Comparison of ENCODE assay signal across 8 cellular contexts in the genomic region with DNA sequence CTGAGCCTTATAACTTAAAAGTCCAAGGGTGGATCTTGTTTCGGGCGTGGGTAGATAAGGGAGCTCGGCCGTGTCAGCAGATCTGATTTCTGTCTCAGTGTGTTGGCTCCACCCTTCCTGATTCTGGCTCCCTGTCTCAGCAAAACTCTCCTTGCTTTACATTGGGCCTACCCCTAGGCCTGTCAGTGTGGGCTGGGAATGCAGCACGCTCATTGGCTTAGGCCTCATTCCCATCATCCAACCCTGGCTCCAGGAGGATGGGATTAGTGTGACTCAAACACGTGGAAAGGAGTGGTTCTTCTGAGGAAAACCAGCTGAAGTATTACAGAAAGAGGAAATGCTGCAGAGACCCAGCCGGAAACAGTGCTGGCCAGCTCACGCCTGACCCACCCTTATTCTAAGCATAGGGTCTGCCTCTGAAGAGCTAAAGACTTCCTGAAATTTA. TPM values are rescaled to one million over a fixed set of nuclear protein-coding genes. Genes with fewer than 3 reads are reported as not detected.
A peak's percentile ranks its signal among the peaks of the same experiment; 100 is the strongest.
DNase-seq lines count a peak whose midpoint lies in the region; ATAC-seq and TF ChIP-seq lines count a peak whose summit lies in the region.

No MANE protein-coding gene starts in this region.

- ATAC-seq in HG03064 (IDR thresholded peaks at IDR 0.05; ENCODE audit: low read depth, unreplicated experiment) (peak; percentile 67), RWPE2 (ENCODE audit: low read depth) (peak; percentile 58), memory B cell (ENCODE audit: low read depth) (peak; percentile 82)

- no peak for TF ChIP-seq CTCF in breast epithelium (IDR thresholded peaks at IDR 0.05)
- no peak for TF ChIP-seq CTCF in MCF 10A (IDR thresholded peaks at IDR 0.05; ENCODE audit: unreplicated experiment)
- TF ChIP-seq CTCF in RWPE2 (IDR thresholded peaks at IDR 0.05; ENCODE audit: poor library complexity, severe bottlenecking) = no peak
- TF ChIP-seq CTCF in endodermal cell (conservative IDR thresholded peaks at IDR 0.05) = no peak

- H3K4me3 Mint-ChIP-seq in MCF 10A (ENCODE audit: unreplicated experiment) = no peak overlapping the region
- no peak overlapping the region for H3K4me3 Mint-ChIP-seq in endodermal cell
- H3K4me3 Mint-ChIP-seq in memory B cell = peak overlapping the region; percentile 57

- H3K9me3 ChIP-seq in breast epithelium (no peaks in the 10 kb centered on the region), RWPE2 (ENCODE audit: severe bottlenecking) (no peaks in the 10 kb centered on the region), endodermal cell (ENCODE audit: control insufficient read depth, low read length) (no peaks in the 10 kb centered on the region)

- H3K36me3 ChIP-seq in breast epithelium (no peaks in the 10 kb centered on the region), RWPE2 (ENCODE audit: low read depth) (no peaks in the 10 kb centered on the region), endodermal cell (ENCODE audit: control insufficient read depth, insufficient read depth, low read length) (no peaks in the 10 kb centered on the region), urinary bladder (ENCODE audit: insufficient read depth) (no peaks in the 10 kb centered on the region)

- H3K36me3 Mint-ChIP-seq in MCF 10A (ENCODE audit: insufficient read depth, unreplicated experiment) (no peaks in the 10 kb centered on the region), endodermal cell (ENCODE audit: low read depth) (no peaks in the 10 kb centered on the region), memory B cell (no peaks in the 10 kb centered on the region)

- intact Hi-C loops in breast epithelium (cut with DNase I; ENCODE audit: low total_unique reads) = no loop called here
- intact Hi-C loops in MCF 10A (cut with micrococcal nuclease) = no loop called here

- no peaks in the 10 kb centered on the region for H3K27me3 ChIP-seq in breast epithelium
- H3K27me3 ChIP-seq in RWPE2 (ENCODE audit: insufficient read depth, poor library complexity, severe bottlenecking) = no peaks in the 10 kb centered on the region
- H3K27me3 ChIP-seq in endodermal cell (ENCODE audit: control insufficient read depth, insufficient read depth, low read length, poor library complexity, severe bottlenecking) = no peaks in the 10 kb centered on the region

- 78 to 85% methylated on average over 4 to 8 of the region's 8 CpGs for WGBS in endodermal cell (ENCODE audit: insufficient coverage in 1 of 2, insufficient read length in 1 of 2), 2 experiments
- 7% methylated on average over 8 of the region's 8 CpGs for WGBS in urinary bladder

- H3K4me3 ChIP-seq in breast epithelium (peak overlapping the region; percentile 29 to 52 (median 43)), RWPE2 (ENCODE audit: severe bottlenecking) (no peak overlapping the region), endodermal cell (ENCODE audit: low read length) (no peak overlapping the region), urinary bladder (ENCODE audit: low read depth, low read length) (peak overlapping the region; percentile 32)

- POLR2A ChIA-PET in MCF 10A (lab: Yijun Ruan, JAX) = interaction anchor here (1.4 kb wide), 1 partner anchor 12 kb away, joined by 3 read pairs; no protein-coding TSS in a partner anchor

- no peak overlapping the region for H3K9ac ChIP-seq in endodermal cell (ENCODE audit: extremely low read depth, low read length, poor library complexity, severe bottlenecking)

- H3K4me1 Mint-ChIP-seq in MCF 10A (ENCODE audit: insufficient read depth, unreplicated experiment) (no peaks in the 10 kb centered on the region), endodermal cell (no peaks in the 10 kb centered on the region), memory B cell (peaks cover 33% of the 10 kb centered on the region)

- no peaks in the 10 kb centered on the region for H3K27me3 Mint-ChIP-seq in MCF 10A (ENCODE audit: insufficient read depth, unreplicated experiment)
- no peaks in the 10 kb centered on the region for H3K27me3 Mint-ChIP-seq in endodermal cell (ENCODE audit: insufficient read depth)
- H3K27me3 Mint-ChIP-seq in memory B cell = no peaks in the 10 kb centered on the region

- no TSS peak for BruUV-seq in MCF 10A (replicated peaks; lab: Mats Ljungman, UMichigan)

- H3K4me1 ChIP-seq in breast epithelium (no peaks in the 10 kb centered on the region), RWPE2 (ENCODE audit: insufficient read depth, poor library complexity, severe bottlenecking) (no peaks in the 10 kb centered on the region), endodermal cell (ENCODE audit: control insufficient read depth, insufficient read depth, low read length) (peaks cover 2% of the 10 kb centered on the region), urinary bladder (ENCODE audit: insufficient read depth) (peaks cover 1% of the 10 kb centered on the region)

- H3K27ac Mint-ChIP-seq in MCF 10A (ENCODE audit: low read depth, unreplicated experiment) (no peak overlapping the region), endodermal cell (no peak overlapping the region), memory B cell (peak overlapping the region; percentile 97)

- CTCF ChIA-PET in MCF 10A (lab: Yijun Ruan, JAX) = interaction anchor here (0.6 to 1.1 kb wide), 5 partner anchors 8 to 517 kb away, joined by 3 to 6 read pairs (median 3); no protein-coding TSS in a partner anchor

- DNase-seq in breast epithelium (ENCODE audit: low spot score in 2 of 2) (peak in 1 of 2 donors; percentile 64), MCF 10A (ENCODE audit: unreplicated experiment) (no peak), RWPE2 (ENCODE audit: low spot score) (no peak), endodermal cell (peak; percentile 75), memory B cell (ENCODE audit: low spot score in 2 of 2) (peak in 1 of 2 donors; percentile 28), NCI-H446 (lab: John Stamatoyannopoulos, UW) (no peak)

- H3K9me3 Mint-ChIP-seq in MCF 10A (ENCODE audit: unreplicated experiment) (no peaks in the 10 kb centered on the region), endodermal cell (no peaks in the 10 kb centered on the region), memory B cell (no peaks in the 10 kb centered on the region)

- no peak for TF ChIP-seq POLR2A in breast epithelium (IDR thresholded peaks at IDR 0.05)

- H3K27ac ChIP-seq in breast epithelium (peak overlapping the region; percentile 73 to 77), RWPE2 (ENCODE audit: poor library complexity, severe bottlenecking) (no peak overlapping the region), endodermal cell (ENCODE audit: low read depth, low read length) (no peak overlapping the region), urinary bladder (ENCODE audit: low read depth) (peak overlapping the region; percentile 75)

RNA-seq across cellular contexts. Expression of a gene that starts 59.9 kb away (rescaled TPM):
- total RNA-seq in breast epithelium (100 to 1,000 TPM; 268 to 516 (median 423) TPM), MCF 10A (2022) (91.7 and 107 TPM in 2 replicates), endodermal cell (100 to 1,000 TPM; 121 to 137 TPM), urinary bladder (174 TPM)
- 192 TPM for polyA plus RNA-seq in endodermal cell (2013, experiment 1 of 2)
- 169 TPM for polyA plus RNA-seq in endodermal cell (2013, experiment 2 of 2)
- 214 TPM for polyA plus RNA-seq in urinary bladder

Comparison
In these comparisons a context has a peak if more than half of its experiments do, and no peak if none do; other contexts are left out.
1. H3K27ac ChIP-seq: peak in breast epithelium (2 of 2) and urinary bladder (single experiment); none in RWPE2 (single experiment) and endodermal cell (single experiment).
2. H3K4me3 ChIP-seq: peak in breast epithelium (3 of 3) and urinary bladder (single experiment); none in RWPE2 (single experiment) and endodermal cell (single experiment).
3. Peak in every context shown above with its lines, with median percentiles within 50 percentile points of each other: ATAC-seq.